In genomic region chr20:61724376-61724775, GRCh38 we compare ENCODE assay signal across 15 cellular contexts.
DNase-seq lines count a peak whose midpoint lies in the region; ATAC-seq and TF ChIP-seq lines count a peak whose summit lies in the region.
"Had no signal": no experiment of that assay in that cellular context is flagged by ENCODE, and none has a peak within 500 bp of the region (broad histone marks: within the 10 kb centered on the region; RNA-seq: fewer than 3 reads in every experiment).

No MANE protein-coding gene starts in this region.

- no peaks in the 10 kb centered on the region for H3F3A ChIP-seq in smooth muscle cell (ENCODE audit: low read depth)

- no peaks in the 10 kb centered on the region for H3K9me2 ChIP-seq in OCI-LY7 (ENCODE audit: insufficient read depth, low read length)

- H3K9me3 ChIP-seq in OCI-LY7 (ENCODE audit: low read length) (no peaks in the 10 kb centered on the region), fibroblast of lung (ENCODE audit: control insufficient read depth, insufficient read depth, low read depth, low read length) (no peaks in the 10 kb centered on the region), smooth muscle cell (replicated peaks; ENCODE audit: low read depth) (no peaks in the 10 kb centered on the region)
- H3K9me3 ChIP-seq: pancreas had no signal

- 18% methylated on average over 4 of the region's 4 CpGs for WGBS in smooth muscle cell (ENCODE audit: low lambda C conversion rate)

- H3K79me2 ChIP-seq in OCI-LY7 (ENCODE audit: insufficient read depth, low read depth, low read length) (no peaks in the 10 kb centered on the region), fibroblast of lung (ENCODE audit: control insufficient read depth, insufficient read depth, low read length) (no peaks in the 10 kb centered on the region), smooth muscle cell (ENCODE audit: low read depth) (no peaks in the 10 kb centered on the region)

- H3K4me1 ChIP-seq in OCI-LY7 (ENCODE audit: insufficient read depth, low read length, poor library complexity, severe bottlenecking) (no peaks in the 10 kb centered on the region), fibroblast of lung (ENCODE audit: control insufficient read depth, extremely low read depth, insufficient read depth, low read length) (no peaks in the 10 kb centered on the region), smooth muscle cell (ENCODE audit: low read depth) (peaks cover 4% of the 10 kb centered on the region)
- H3K4me1 ChIP-seq: pancreas, SJSA1 had no signal

- H3K4me3 ChIP-seq in OCI-LY7 (ENCODE audit: low read depth, low read length, poor library complexity, severe bottlenecking) (no peak overlapping the region), fibroblast of lung (replicated peaks in 1 of 4; ENCODE audit: control extremely low read depth in 1 of 4, insufficient read depth in 1 of 4, low read depth in 3 of 4, low read length in 4 of 4) (no peak overlapping the region), smooth muscle cell (no peak overlapping the region)
- H3K4me3 ChIP-seq: pancreas, SJSA1 had no signal

- POLR2A ChIA-PET in OCI-LY7 (lab: Charles Lee): no interaction called here

- H3K27me3 ChIP-seq in fibroblast of lung (ENCODE audit: control insufficient read depth, insufficient read depth, low read length) (no peaks in the 10 kb centered on the region), smooth muscle cell (ENCODE audit: low read depth) (peaks cover 12% of the 10 kb centered on the region)
- H3K27me3 ChIP-seq: pancreas had no signal

- intact Hi-C loops in OCI-LY7 (cut with micrococcal nuclease; ENCODE audit: unreplicated experiment): loop anchor here (10.0 kb wide), 1 partner anchor 160 kb away; no protein-coding TSS in a partner anchor
- intact Hi-C loops in sciatic nerve (cut with DNase I): no loop called here

- TF ChIP-seq CTCF in OCI-LY7 (conservative IDR thresholded peaks at IDR 0.05; ENCODE audit: low read length): peak; percentile 33; the same call in 1 of the 2 replicates
- peak; percentile 18 to 24 for TF ChIP-seq CTCF in fibroblast of lung (conservative IDR thresholded peaks at IDR 0.05 in 1 of 2, IDR thresholded peaks at IDR 0.05 in 1 of 2; ENCODE audit: low read depth in 1 of 2, low read length in 2 of 2)
- TF ChIP-seq CTCF in smooth muscle cell (IDR thresholded peaks at IDR 0.05; ENCODE audit: borderline replicate concordance, insufficient read depth, poor library complexity, severe bottlenecking): peak; percentile 25

- CTCF ChIA-PET in OCI-LY7 (lab: Charles Lee; ENCODE audit: unreplicated experiment): no interaction called here

- H3K36me3 ChIP-seq in OCI-LY7 (ENCODE audit: insufficient read depth, low read length) (no peaks in the 10 kb centered on the region), fibroblast of lung (ENCODE audit: control insufficient read depth, insufficient read depth, low read length) (no peaks in the 10 kb centered on the region), smooth muscle cell (ENCODE audit: low read depth) (no peaks in the 10 kb centered on the region)
- H3K36me3 ChIP-seq: pancreas, SJSA1 had no signal

- ATAC-seq in sciatic nerve: no peak
- ATAC-seq in HG03432 (IDR thresholded peaks at IDR 0.05; ENCODE audit: unreplicated experiment): no peak
- ATAC-seq: left colon, pancreas had no signal

- H4K20me1 ChIP-seq in OCI-LY7 (ENCODE audit: insufficient read depth, low read length): no peaks in the 10 kb centered on the region
- no peaks in the 10 kb centered on the region for H4K20me1 ChIP-seq in fibroblast of lung (ENCODE audit: control insufficient read depth, extremely low read depth, insufficient read depth, low read length)
- H4K20me1 ChIP-seq in smooth muscle cell (ENCODE audit: low read depth): no peaks in the 10 kb centered on the region

- H3K4me2 ChIP-seq in OCI-LY7 (ENCODE audit: low read length) (no peak overlapping the region), fibroblast of lung (ENCODE audit: extremely low read depth, insufficient read depth, low read length) (no peak overlapping the region), smooth muscle cell (no peak overlapping the region)

- DNase-seq in SHP77 (lab: John Stamatoyannopoulos, UW) (peak; percentile 8 to 28), SHP77 treated with DMSO at 0.1 percent for 48 hours (lab: John Stamatoyannopoulos, UW) (no peak), OCI-LY7 (ENCODE audit: low spot score) (no peak), fibroblast of lung (ENCODE audit: low read depth in 2 of 2) (peak in 1 of 2 donors; percentile 18), smooth muscle cell (lab: John Stamatoyannopoulos, UW; ENCODE audit: unreplicated experiment) (no peak), sciatic nerve (ENCODE audit: low spot score) (no peak), inferior parietal cortex (ENCODE audit: extremely low spot score) (no peak)
- DNase-seq: activated CD4-positive, CD25-positive, alpha-beta regulatory T cell treated with anti-CD3 and anti-CD28 coated beads, Interleukin-2, amount 50 U/mL, for 72 hours; AML-193; Kasumi-1; left colon; stimulated activated CD4-positive, alpha-beta T cell treated with anti-CD3 and anti-CD28 coated beads, Interleukin-4, amount 100 ng/mL, for 24 hours had no signal

- BruUV-seq in OCI-LY7 (replicated peaks; lab: Mats Ljungman, UMichigan): no TSS peak

- H3K9ac ChIP-seq in fibroblast of lung (ENCODE audit: insufficient read depth, low read length): no peak overlapping the region
- H3K9ac ChIP-seq in smooth muscle cell (ENCODE audit: low read depth): no peak overlapping the region

- H3K27ac ChIP-seq in OCI-LY7 (ENCODE audit: low read depth, low read length, poor library complexity, severe bottlenecking): no peak overlapping the region
- H3K27ac ChIP-seq in fibroblast of lung (ENCODE audit: insufficient read depth, low read length): no peak overlapping the region
- H3K27ac ChIP-seq in smooth muscle cell (ENCODE audit: low read depth): no peak overlapping the region
- H3K27ac ChIP-seq: pancreas, SJSA1 had no signal

- H2AFZ ChIP-seq in OCI-LY7 (ENCODE audit: low read length): no peak overlapping the region
- H2AFZ ChIP-seq in fibroblast of lung (ENCODE audit: low read length): no peak overlapping the region
- no peak overlapping the region for H2AFZ ChIP-seq in smooth muscle cell (ENCODE audit: low read depth)

Comparison
In these comparisons a context has a peak if more than half of its experiments do, and no peak if none do; other contexts are left out.
1. DNase-seq: peak in SHP77 (2 of 2); none in SHP77 treated with DMSO at 0.1 percent for 48 hours (single experiment), OCI-LY7 (single experiment), smooth muscle cell (single experiment), sciatic nerve (single experiment) and inferior parietal cortex (single experiment).
2. Peak in every context shown above with its lines, with median percentiles within 50 percentile points of each other: CTCF ChIP-seq.